ENCODE assay signal across 28 cellular contexts in genomic region chr3:42790714-42791229, GRCh38. TPM values are rescaled to one million over a fixed set of nuclear protein-coding genes. Genes with fewer than 3 reads are reported as not detected.
DNase-seq lines count a peak whose midpoint lies in the region; ATAC-seq and TF ChIP-seq lines count a peak whose summit lies in the region.
"Had no signal": no experiment of that assay in that cellular context is flagged by ENCODE, and none has a peak within 500 bp of the region (broad histone marks: within the 10 kb centered on the region; RNA-seq: fewer than 3 reads in every experiment).

No MANE protein-coding gene starts in this region.

- POLR2A ChIA-PET in MCF 10A (lab: Yijun Ruan, JAX), result interaction anchor here (0.6 to 1.1 kb wide), 3 partner anchors 12 to 91 kb away, joined by 3 to 6 read pairs (median 3); no protein-coding TSS in a partner anchor

- H3K27me3 Mint-ChIP-seq in MCF 10A (ENCODE audit: insufficient read depth, unreplicated experiment), result no peaks in the 10 kb centered on the region
- H3K27me3 Mint-ChIP-seq in brain, result no peaks in the 10 kb centered on the region
- H3K27me3 Mint-ChIP-seq in natural killer cell treated with Interleukin-12 subunit alpha and Interleukin-12 subunit beta and Interleukin-15 and Interleukin-18, amount 100 ng/mL, for 72 hours, result no peaks in the 10 kb centered on the region
- H3K27me3 Mint-ChIP-seq: activated CD4-positive, alpha-beta memory T cell treated with anti-CD3 and anti-CD28 coated beads, Interleukin-2, amount 10 ng/mL, durations not matched to agents 7 days and 5 days; central memory CD8-positive, alpha-beta T cell; progenitor cell of endocrine pancreas; stimulated activated naive B cell treated with anti-CD40 and anti-IgM and Interleukin-4, amounts not matched to agents 10 μg/mL and 1 μg/mL and 100 μg/mL, for 72 hours had no signal

- peak overlapping the region; percentile 40 for H3K27ac Mint-ChIP-seq in MCF 10A (ENCODE audit: low read depth, unreplicated experiment)
- peak overlapping the region in 3 of 5 experiments; percentile 0 to 60 (median 1) for H3K27ac Mint-ChIP-seq in brain
- H3K27ac Mint-ChIP-seq in natural killer cell treated with Interleukin-12 subunit alpha and Interleukin-12 subunit beta and Interleukin-15 and Interleukin-18, amount 100 ng/mL, for 72 hours, result no peak overlapping the region
- H3K27ac Mint-ChIP-seq: activated CD4-positive, alpha-beta memory T cell treated with anti-CD3 and anti-CD28 coated beads, Interleukin-2, amount 10 ng/mL, durations not matched to agents 7 days and 5 days; activated naive CD4-positive, alpha-beta T cell treated with anti-CD3 and anti-CD28 coated beads, Interleukin-2, amount 50 U/mL, for 72 hours; progenitor cell of endocrine pancreas; stimulated activated naive B cell treated with anti-CD40 and anti-IgM and Interleukin-4, amounts not matched to agents 10 μg/mL and 1 μg/mL and 100 μg/mL, for 72 hours had no signal

- CTCF ChIA-PET in MCF 10A (lab: Yijun Ruan, JAX), result no interaction called here

- H3K36me3 Mint-ChIP-seq in MCF 10A (ENCODE audit: insufficient read depth, unreplicated experiment) (peaks cover 76% of the 10 kb centered on the region), brain (peaks cover 70% of the 10 kb centered on the region)
- peaks cover 12% of the 10 kb centered on the region for H3K36me3 Mint-ChIP-seq in natural killer cell treated with Interleukin-12 subunit alpha and Interleukin-12 subunit beta and Interleukin-15 and Interleukin-18, amount 100 ng/mL, for 72 hours

- H3K9me3 Mint-ChIP-seq in MCF 10A (ENCODE audit: unreplicated experiment), result no peaks in the 10 kb centered on the region
- H3K9me3 Mint-ChIP-seq in brain, result no peaks in the 10 kb centered on the region
- no peaks in the 10 kb centered on the region for H3K9me3 Mint-ChIP-seq in natural killer cell treated with Interleukin-12 subunit alpha and Interleukin-12 subunit beta and Interleukin-15 and Interleukin-18, amount 100 ng/mL, for 72 hours
- H3K9me3 Mint-ChIP-seq: activated CD4-positive, alpha-beta memory T cell treated with anti-CD3 and anti-CD28 coated beads, Interleukin-2, amount 10 ng/mL, durations not matched to agents 7 days and 5 days; activated naive CD4-positive, alpha-beta T cell treated with anti-CD3 and anti-CD28 coated beads, Interleukin-2, amount 50 U/mL, for 72 hours; central memory CD8-positive, alpha-beta T cell; stimulated activated naive B cell treated with anti-CD40 and anti-IgM and Interleukin-4, amounts not matched to agents 10 μg/mL and 1 μg/mL and 100 μg/mL, for 72 hours had no signal

- H3K4me3 Mint-ChIP-seq in MCF 10A (ENCODE audit: unreplicated experiment), result no peak overlapping the region
- no peak overlapping the region for H3K4me3 Mint-ChIP-seq in brain
- no peak overlapping the region for H3K4me3 Mint-ChIP-seq in natural killer cell treated with Interleukin-12 subunit alpha and Interleukin-12 subunit beta and Interleukin-15 and Interleukin-18, amount 100 ng/mL, for 72 hours
- H3K4me3 Mint-ChIP-seq: activated CD4-positive, alpha-beta memory T cell treated with anti-CD3 and anti-CD28 coated beads, Interleukin-2, amount 10 ng/mL, durations not matched to agents 7 days and 5 days; central memory CD8-positive, alpha-beta T cell; stimulated activated naive B cell treated with anti-CD40 and anti-IgM and Interleukin-4, amounts not matched to agents 10 μg/mL and 1 μg/mL and 100 μg/mL, for 72 hours had no signal

- no peak overlapping the region for H3K27ac ChIP-seq in breast epithelium
- peak overlapping the region; percentile 4 to 18 (median 9) for H3K27ac ChIP-seq in thyroid gland
- H3K27ac ChIP-seq: BLaER1 treated with 17β-estradiol and CSF1 and Interleukin-3, amounts not matched to agents 10 nM and 100 nM; Peyer's patch; sigmoid colon; SJCRH30 had no signal

- intact Hi-C loops in MCF 10A (cut with micrococcal nuclease), result no loop called here
- intact Hi-C loops in breast epithelium (cut with DNase I; ENCODE audit: low total_unique reads), result no loop called here
- intact Hi-C loops in thyroid gland (cut with DNase I), result no loop called here

- H3K4me1 Mint-ChIP-seq in MCF 10A (ENCODE audit: insufficient read depth, unreplicated experiment) (peaks cover 6% of the 10 kb centered on the region), brain (peaks cover 17% of the 10 kb centered on the region)
- peaks cover 4 to 9% of the 10 kb centered on the region in 2 donors for H3K4me1 Mint-ChIP-seq in natural killer cell treated with Interleukin-12 subunit alpha and Interleukin-12 subunit beta and Interleukin-15 and Interleukin-18, amount 100 ng/mL, for 72 hours (ENCODE audit: low read depth in 2 of 2)

- no peaks in the 10 kb centered on the region for H3K36me3 ChIP-seq in breast epithelium
- H3K36me3 ChIP-seq in thyroid gland, result peaks cover 9 to 19% of the 10 kb centered on the region in 2 donors

- TF ChIP-seq CTCF in MCF 10A (IDR thresholded peaks at IDR 0.05; ENCODE audit: unreplicated experiment) (no peak), breast epithelium (IDR thresholded peaks at IDR 0.05) (no peak), brain (conservative IDR thresholded peaks at IDR 0.05) (no peak), thyroid gland (IDR thresholded peaks at IDR 0.05) (no peak)

- no TSS peak for BruUV-seq in MCF 10A (replicated peaks; lab: Mats Ljungman, UMichigan)

- H3K27me3 ChIP-seq in breast epithelium (no peaks in the 10 kb centered on the region), thyroid gland (no peaks in the 10 kb centered on the region)
- H3K27me3 ChIP-seq: BLaER1 treated with 17β-estradiol and CSF1 and Interleukin-3, amounts not matched to agents 10 nM and 100 nM; Peyer's patch; sigmoid colon; SJCRH30 had no signal

- ATAC-seq in natural killer cell treated with Interleukin-12 subunit alpha and Interleukin-12 subunit beta and Interleukin-15 and Interleukin-18, amount 100 ng/mL, for 72 hours, result no peak
- ATAC-seq: activated CD4-positive, CD25-positive, alpha-beta regulatory T cell treated with anti-CD3 and anti-CD28 coated beads, Interleukin-2, amount 50 U/mL, for 24 hours; HCT116; left ventricle myocardium superior; stimulated activated naive B cell treated with anti-CD40 and anti-IgM and Interleukin-4, amounts not matched to agents 10 μg/mL and 1 μg/mL and 100 μg/mL, for 72 hours had no signal

- TF ChIP-seq POLR2A in breast epithelium (IDR thresholded peaks at IDR 0.05) (no peak), thyroid gland (IDR thresholded peaks at IDR 0.05) (no peak)

- H3K4me3 ChIP-seq in breast epithelium (no peak overlapping the region), thyroid gland (replicated peaks in 1 of 3) (no peak overlapping the region)
- H3K4me3 ChIP-seq: BLaER1 treated with 17β-estradiol and CSF1 and Interleukin-3, amounts not matched to agents 10 nM and 100 nM; Peyer's patch; sigmoid colon; SJCRH30 had no signal

- peaks cover 0 to 3% of the 10 kb centered on the region in 2 donors for H3K4me1 ChIP-seq in breast epithelium
- H3K4me1 ChIP-seq in thyroid gland, result peaks cover 0 to 5% of the 10 kb centered on the region in 2 donors
- H3K4me1 ChIP-seq: BLaER1 treated with 17β-estradiol and CSF1 and Interleukin-3, amounts not matched to agents 10 nM and 100 nM; Peyer's patch; SJCRH30 had no signal

- DNase-seq in MCF 10A (ENCODE audit: unreplicated experiment) (no peak), breast epithelium (ENCODE audit: low spot score in 2 of 2) (no peak), NCI-H69 (lab: John Stamatoyannopoulos, UW) (peak; percentile 76), thyroid gland (peak; percentile 44 to 45), T1000 (lab: John Stamatoyannopoulos, UW) (no peak), DMS 273 treated with DMSO at 0.1 percent for 48 hours (lab: John Stamatoyannopoulos, UW) (no peak)
- DNase-seq in natural killer cell treated with Interleukin-12 subunit alpha and Interleukin-12 subunit beta and Interleukin-15 and Interleukin-18, amount 100 ng/mL, for 72 hours (ENCODE audit: low spot score), result no peak
- DNase-seq: activated CD4-positive, alpha-beta memory T cell treated with anti-CD3 and anti-CD28 coated beads, Interleukin-2, amount 10 ng/mL, durations not matched to agents 7 days and 5 days; activated CD8-positive, alpha-beta memory T cell treated with anti-CD3 and anti-CD28 coated beads, Interleukin-2, amount 50 U/mL, for 48 hours; aorta; glutamatergic neuron; islet precursor cell; left ventricle myocardium superior; NCI-H187 treated with DMSO at 0.1 percent for 48 hours; NCI-H524; Peyer's patch; sigmoid colon; SJCRH30; stimulated activated CD4-positive, alpha-beta T cell treated with anti-CD3 and anti-CD28 coated beads, Interleukin-15, amount 100 ng/mL, for 24 hours; stimulated activated naive B cell treated with anti-CD40 and anti-IgM and Interleukin-4, amounts not matched to agents 10 μg/mL and 1 μg/mL and 100 μg/mL, for 72 hours had no signal

- H3K9me3 ChIP-seq in breast epithelium (no peaks in the 10 kb centered on the region), thyroid gland (no peaks in the 10 kb centered on the region)
- H3K9me3 ChIP-seq: BLaER1 treated with 17β-estradiol and CSF1 and Interleukin-3, amounts not matched to agents 10 nM and 100 nM; Peyer's patch; sigmoid colon; SJCRH30 had no signal

- 35 to 36% methylated on average over 6 of the region's 6 CpGs for WGBS in thyroid gland, 2 donors

RNA-seq across cellular contexts. Expression of gene HIGD1A, which starts 13.5 kb away (rescaled TPM):
- 140 and 161 TPM in 2 replicates for total RNA-seq in MCF 10A (2022)
- 100 to 1,000 TPM; 131 to 185 (median 148) TPM for total RNA-seq in breast epithelium
- 252 TPM for polyA plus RNA-seq in brain (ENCODE audit: insufficient read depth, low read depth, low replicate concordance)
- 100 to 1,000 TPM; 171 to 217 (median 211) TPM for total RNA-seq in thyroid gland
- 10 to 100 TPM; 60.0 to 78.4 TPM for total RNA-seq in natural killer cell treated with Interleukin-12 subunit alpha and Interleukin-12 subunit beta and Interleukin-15 and Interleukin-18, amount 100 ng/mL, for 72 hours

RNA-seq across cellular contexts. Expression of gene CCDC13, which starts 17.7 kb away (rescaled TPM):
- total RNA-seq in MCF 10A (2022) (1.1 and 1.3 TPM in 2 replicates), breast epithelium (1 to 10 TPM; 2.3 to 2.9 (median 2.9) TPM), thyroid gland (1 to 10 TPM; 4.0 to 7.7 (median 6.0) TPM)
- polyA plus RNA-seq in brain (ENCODE audit: insufficient read depth, low read depth, low replicate concordance), result 4.3 TPM
- total RNA-seq in natural killer cell treated with Interleukin-12 subunit alpha and Interleukin-12 subunit beta and Interleukin-15 and Interleukin-18, amount 100 ng/mL, for 72 hours, result 1 to 10 TPM; 1.0 to 1.2 TPM
- total RNA-seq: HT-29 had no signal

RNA-seq across cellular contexts. Expression of gene ACKR2, which starts 18.5 kb away (rescaled TPM):
- total RNA-seq in MCF 10A (2022) (0.42 and 0.61 TPM in 2 replicates), breast epithelium (10 to 100 TPM in 1 of 3 donors, 1 to 10 TPM in 2; 1.8 to 15.8 (median 6.9) TPM), thyroid gland (10 to 100 TPM in 2 of 4 donors, 1 to 10 TPM in 2; 5.6 to 15.3 (median 10.7) TPM)
- polyA plus RNA-seq in brain (ENCODE audit: insufficient read depth, low read depth, low replicate concordance), result 1.6 TPM
- total RNA-seq in natural killer cell treated with Interleukin-12 subunit alpha and Interleukin-12 subunit beta and Interleukin-15 and Interleukin-18, amount 100 ng/mL, for 72 hours, result 10 to 100 TPM in 1 of 2 donors, 1 to 10 TPM in 1; 2.3 to 11.5 TPM
- total RNA-seq: HT-29, SJCRH30 had no signal

Comparison
In these comparisons a context has a peak if more than half of its experiments do, and no peak if none do; other contexts are left out.
1. DNase-seq: peak in NCI-H69 (single experiment) and thyroid gland (2 of 2); none in MCF 10A (single experiment), breast epithelium (0 of 2), natural killer cell treated with Interleukin-12 subunit alpha and Interleukin-12 subunit beta and Interleukin-15 and Interleukin-18, amount 100 ng/mL, for 72 hours (single experiment), T1000 (single experiment) and DMS 273 treated with DMSO at 0.1 percent for 48 hours (single experiment).
2. H3K27ac Mint-ChIP-seq: peak in MCF 10A (single experiment) and brain (3 of 5); none in natural killer cell treated with Interleukin-12 subunit alpha and Interleukin-12 subunit beta and Interleukin-15 and Interleukin-18, amount 100 ng/mL, for 72 hours (0 of 2).
3. H3K27ac ChIP-seq: peak in thyroid gland (3 of 3); none in breast epithelium (0 of 2).